1 cellular context compared by ENCODE assay signal in genomic region chr1:228071839-228072657, GRCh38.
TF ChIP-seq lines count a peak whose summit lies in the region.

No MANE protein-coding gene starts in this region.

TF ChIP-seq in H1, 55 proteins besides CTCF, POLR2A, EP300 and RAD21:
- TF ChIP-seq POLR2AphosphoS5 (IDR thresholded peaks at IDR 0.05; ENCODE audit: low read depth, low read length) (peak; percentile 93), RXRA (IDR thresholded peaks at IDR 0.05; ENCODE audit: insufficient read depth, low read depth, low read length) (no peak), CHD7 (IDR thresholded peaks at IDR 0.05; ENCODE audit: insufficient replicate concordance, low read length) (no peak), SUZ12 (IDR thresholded peaks at IDR 0.05; ENCODE audit: low read length) (no peak), NANOG (IDR thresholded peaks at IDR 0.05; ENCODE audit: insufficient read depth, low read depth, low read length, poor library complexity, severe bottlenecking) (no peak), GABPA (IDR thresholded peaks at IDR 0.05; ENCODE audit: borderline replicate concordance, insufficient read depth, low read length) (no peak), PHF8 (conservative IDR thresholded peaks at IDR 0.05; ENCODE audit: low read depth, low read length) (no peak), CBX8 (IDR thresholded peaks at IDR 0.05; ENCODE audit: borderline replicate concordance, low read depth, low read length) (no peak), TCF12 (IDR thresholded peaks at IDR 0.05; ENCODE audit: low read depth, low read length) (0 out of 2 replicates have a peak, but pooled peaks have one; percentile 21), BCL11A (IDR thresholded peaks at IDR 0.05; ENCODE audit: low read depth in 2 of 2, low read length in 2 of 2) (no peak)
- TF ChIP-seq, protein P1, sequence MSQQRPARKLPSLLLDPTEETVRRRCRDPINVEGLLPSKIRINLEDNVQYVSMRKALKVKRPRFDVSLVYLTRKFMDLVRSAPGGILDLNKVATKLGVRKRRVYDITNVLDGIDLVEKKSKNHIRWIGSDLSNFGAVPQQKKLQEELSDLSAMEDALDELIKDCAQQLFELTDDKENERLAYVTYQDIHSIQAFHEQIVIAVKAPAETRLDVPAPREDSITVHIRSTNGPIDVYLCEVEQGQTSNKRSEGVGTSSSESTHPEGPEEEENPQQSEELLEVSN (IDR thresholded peaks at IDR 0.05) = no peak
